In the genomic region with DNA sequence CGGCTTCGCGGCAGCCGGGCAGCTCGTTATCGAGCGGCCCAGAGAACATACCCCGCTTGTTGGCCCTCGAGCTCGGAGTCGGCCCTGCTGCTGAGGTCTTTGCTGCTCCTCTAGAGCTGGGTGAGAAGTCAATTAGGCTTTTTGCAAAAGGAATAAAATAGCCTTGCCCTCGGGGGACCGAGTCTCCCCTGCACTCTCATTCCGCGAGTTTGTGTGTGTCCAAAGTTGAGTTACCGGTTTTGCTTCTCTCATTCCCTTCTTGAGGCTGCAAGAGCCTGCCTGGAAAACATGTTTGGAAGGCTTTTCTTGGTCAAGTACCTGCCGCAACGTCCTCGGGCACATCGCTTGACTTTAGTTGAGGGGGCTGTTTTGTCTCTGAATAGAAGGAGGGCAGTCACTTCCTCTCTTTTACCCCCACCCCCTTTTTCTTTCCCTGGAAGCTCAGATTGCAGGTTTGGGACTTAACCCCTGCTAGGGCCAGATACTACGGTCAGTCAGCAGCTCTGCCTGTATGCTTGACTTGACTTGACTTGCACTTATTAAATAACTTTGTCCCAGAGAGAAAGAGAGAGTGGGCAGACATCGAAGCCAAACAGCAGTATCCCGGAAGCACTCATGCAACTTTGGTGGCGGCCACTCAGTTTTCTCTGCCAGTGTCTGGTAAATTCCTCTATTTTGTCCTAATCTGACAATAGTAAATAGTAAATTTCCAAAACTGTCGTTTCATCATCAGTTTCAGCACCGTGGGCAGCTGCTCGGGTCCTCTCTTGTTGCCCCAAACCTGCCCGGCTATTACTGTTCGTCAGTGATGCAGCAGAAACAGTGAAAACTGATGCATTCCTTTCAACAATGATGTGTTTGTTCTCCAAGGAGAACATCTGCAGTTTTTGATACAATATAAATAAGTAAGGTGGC, we compare ENCODE assay signal across 8 cellular contexts. TPM values are rescaled to one million over a fixed set of nuclear protein-coding genes. Genes with fewer than 3 reads are reported as not detected.
A peak's percentile ranks its signal among the peaks of the same experiment; 100 is the strongest.
DNase-seq lines count a peak whose midpoint lies in the region; ATAC-seq lines count a peak whose summit lies in the region.

No MANE protein-coding gene starts in this region.

- H3K4me2 ChIP-seq in neuronal stem cell (ENCODE audit: insufficient read depth, low read length, poor library complexity, severe bottlenecking), result peak overlapping the region; percentile 65

- no peak overlapping the region for H3K14ac ChIP-seq in neuronal stem cell (ENCODE audit: low read length)

- no peaks in the 10 kb centered on the region for H3K9me3 ChIP-seq in neuronal stem cell (replicated peaks in 1 of 2; ENCODE audit: control insufficient read depth in 2 of 2, insufficient read depth in 1 of 2, low read depth in 1 of 2, low read length in 2 of 2)

- H3K4me1 ChIP-seq in neuronal stem cell (ENCODE audit: control insufficient read depth in 2 of 2, insufficient read depth in 1 of 2, low read depth in 1 of 2, low read length in 2 of 2), result peaks cover 0 to 12% of the 10 kb centered on the region in 2 donors

- intact Hi-C loops in Right ventricle myocardium inferior (cut with DNase I) (loop anchor here (1.0 to 2.0 kb wide), 3 partner anchors 61 to 595 kb away; partner anchors contain the start of genes COMMD2 and TSC22D2), cardiac septum (cut with DNase I) (loop anchor here (2.0 kb wide), 1 partner anchor 61 kb away; the partner anchor contains the start of gene COMMD2)

- no peak overlapping the region for H4K8ac ChIP-seq in neuronal stem cell (ENCODE audit: low read depth, low read length)

- no peak overlapping the region for H2BK15ac ChIP-seq in neuronal stem cell (ENCODE audit: low read length)

- peak overlapping the region; percentile 78 for H3K27ac ChIP-seq in neuronal stem cell (replicated peaks; ENCODE audit: low read length)

- H2AK5ac ChIP-seq in neuronal stem cell (ENCODE audit: low read depth, low read length), result no peak overlapping the region

- H4K91ac ChIP-seq in neuronal stem cell (ENCODE audit: low read depth, low read length, poor library complexity), result no peak overlapping the region

- no peak overlapping the region for H2BK120ac ChIP-seq in neuronal stem cell (ENCODE audit: low read depth, low read length)

- DNase-seq in Right ventricle myocardium inferior (ENCODE audit: missing footprints) (no peak), cardiac septum (ENCODE audit: low spot score) (no peak), NCI-H146 (lab: John Stamatoyannopoulos, UW) (peak; percentile 68), globus pallidus (ENCODE audit: low spot score) (peak; percentile 81), neuronal stem cell (ENCODE audit: low spot score) (peak; percentile 55), SKM-1 (lab: John Stamatoyannopoulos, UW; ENCODE audit: unreplicated experiment) (no peak)
- peak; percentile 12 for DNase-seq in activated naive CD4-positive, alpha-beta T cell treated with anti-CD3 and anti-CD28 coated beads, Interleukin-2, amount 50 U/mL, for 16 hours

- no peaks in the 10 kb centered on the region for H3K36me3 ChIP-seq in neuronal stem cell (replicated peaks in 1 of 2; ENCODE audit: control insufficient read depth in 2 of 2, insufficient read depth in 2 of 2, low read length in 2 of 2)

- peak overlapping the region; percentile 67 for H3K23ac ChIP-seq in neuronal stem cell (ENCODE audit: low read depth, low read length, poor library complexity)

- peak overlapping the region; percentile 82 for H3K9ac ChIP-seq in neuronal stem cell (ENCODE audit: low read depth, low read length, poor library complexity)

- WGBS in neuronal stem cell (ENCODE audit: extremely low coverage in 2 of 2, insufficient read length in 2 of 2, insufficient replicate concordance in 1 of 2), 2 donors, result no CpG with 5 or more reads among the region's 29 CpGs

- no peaks in the 10 kb centered on the region for H3K27me3 ChIP-seq in neuronal stem cell (ENCODE audit: control insufficient read depth in 3 of 3, insufficient read depth in 3 of 3, low read depth in 1 of 3, low read length in 3 of 3)

- H2AFZ ChIP-seq in neuronal stem cell (ENCODE audit: low read length), result peak overlapping the region; percentile 97

- H3K4me3 ChIP-seq in neuronal stem cell (ENCODE audit: low read length in 2 of 2), result peak overlapping the region; percentile 76 to 79

- peak overlapping the region; percentile 56 for H2BK5ac ChIP-seq in neuronal stem cell (ENCODE audit: low read length)

- peak overlapping the region; percentile 78 for H3K18ac ChIP-seq in neuronal stem cell (ENCODE audit: low read length)

- H3K79me1 ChIP-seq in neuronal stem cell (ENCODE audit: low read depth, low read length), result no peaks in the 10 kb centered on the region

- ATAC-seq in Right ventricle myocardium inferior (peak; percentile 6), HG02678 (IDR thresholded peaks at IDR 0.05; ENCODE audit: unreplicated experiment) (peak; percentile 22)

- no peak overlapping the region for H2BK12ac ChIP-seq in neuronal stem cell (ENCODE audit: low read length)

- no peak overlapping the region for H3K4ac ChIP-seq in neuronal stem cell (ENCODE audit: low read length)

RNA-seq across cellular contexts. Expression of gene RNF13, which starts 0.6 kb away (rescaled TPM):
- total RNA-seq in Right ventricle myocardium inferior (45.5 TPM), cardiac septum (46.6 TPM)
- 31.8 TPM for polyA plus RNA-seq in neuronal stem cell (2013, experiment 1 of 2)
- 32.2 TPM for polyA plus RNA-seq in neuronal stem cell (2013, experiment 2 of 2)

RNA-seq across cellular contexts. Expression of gene ANKUB1, which starts 21.3 kb away (rescaled TPM):
- not detected for total RNA-seq in Right ventricle myocardium inferior
- not detected for total RNA-seq in cardiac septum
- polyA plus RNA-seq in neuronal stem cell (2013, experiment 1 of 2), result not detected
- not detected for polyA plus RNA-seq in neuronal stem cell (2013, experiment 2 of 2)

Comparison
In these comparisons a context has a peak if more than half of its experiments do, and no peak if none do; other contexts are left out.
1. DNase-seq: peak in NCI-H146 (single experiment), activated naive CD4-positive, alpha-beta T cell treated with anti-CD3 and anti-CD28 coated beads, Interleukin-2, amount 50 U/mL, for 16 hours (single experiment), globus pallidus (single experiment) and neuronal stem cell (single experiment); none in Right ventricle myocardium inferior (single experiment), cardiac septum (single experiment) and SKM-1 (single experiment).